1 cellular context compared by ENCODE assay signal in the genomic region with DNA sequence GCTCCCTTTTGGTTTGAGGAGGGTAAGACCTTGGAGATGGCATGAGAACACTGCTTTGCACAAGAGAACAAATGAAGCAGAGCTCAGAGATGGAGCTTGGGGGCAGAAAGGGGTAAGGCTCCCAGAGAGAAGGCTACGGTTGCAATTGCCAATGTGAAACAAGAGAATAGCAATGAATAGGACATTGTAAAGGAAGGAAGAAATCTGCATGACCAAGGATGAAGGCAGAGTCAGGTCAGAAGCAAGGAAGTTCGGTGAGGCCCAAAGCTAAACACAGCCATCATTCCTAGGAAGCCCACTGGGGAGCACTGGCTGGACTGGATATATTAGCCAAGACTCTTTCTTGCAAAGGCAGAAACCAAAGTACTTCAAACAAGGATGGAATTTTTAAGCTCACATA.
TF ChIP-seq lines count a peak whose summit lies in the region.

No MANE protein-coding gene starts in this region.

TF ChIP-seq in H1, 55 proteins besides CTCF, POLR2A, EP300 and RAD21:
- TF ChIP-seq SIX5 (IDR thresholded peaks at IDR 0.05; ENCODE audit: low read depth, low read length): no peak
- TF ChIP-seq JUN (IDR thresholded peaks at IDR 0.05; ENCODE audit: low read depth, low read length): no peak
- TF ChIP-seq ASH2L (IDR thresholded peaks at IDR 0.05; ENCODE audit: low read length): no peak
- no peak for TF ChIP-seq HDAC2 (IDR thresholded peaks at IDR 0.05; ENCODE audit: borderline replicate concordance in 1 of 2, low read depth in 2 of 2, low read length in 2 of 2)
- TF ChIP-seq SP1 (IDR thresholded peaks at IDR 0.05; ENCODE audit: low read depth, low read length): no peak
- no peak for TF ChIP-seq CTBP2 (IDR thresholded peaks at IDR 0.05; ENCODE audit: borderline replicate concordance, insufficient read depth, insufficient read length, low read length)
- TF ChIP-seq BCL11A (IDR thresholded peaks at IDR 0.05; ENCODE audit: low read depth in 2 of 2, low read length in 2 of 2): no peak
- no peak for TF ChIP-seq RFX5 (IDR thresholded peaks at IDR 0.05; ENCODE audit: borderline replicate concordance, low read depth, low read length)
- no peak for TF ChIP-seq TEAD4 (IDR thresholded peaks at IDR 0.05; ENCODE audit: low read depth, low read length)
